In genomic region chr5:61334224-61335196, GRCh38 we compare ENCODE assay signal across 8 cellular contexts. TPM values are rescaled to one million over a fixed set of nuclear protein-coding genes. Genes with fewer than 3 reads are reported as not detected.
DNase-seq lines count a peak whose midpoint lies in the region; ATAC-seq and TF ChIP-seq lines count a peak whose summit lies in the region.

No MANE protein-coding gene starts in this region.

- ATAC-seq in GM21723 (IDR thresholded peaks at IDR 0.05; ENCODE audit: unreplicated experiment) (no peak), GM19023 (IDR thresholded peaks at IDR 0.05; ENCODE audit: unreplicated experiment) (no peak), GM21381 (IDR thresholded peaks at IDR 0.05; ENCODE audit: unreplicated experiment) (no peak)

- peak overlapping the region; percentile 93 for H3K4me3 Mint-ChIP-seq in osteocyte (ENCODE audit: unreplicated experiment)

- H3K9me3 Mint-ChIP-seq in osteocyte (ENCODE audit: unreplicated experiment): no peaks in the 10 kb centered on the region

- peaks cover 6% of the 10 kb centered on the region for H3K36me3 Mint-ChIP-seq in osteocyte (ENCODE audit: unreplicated experiment)

- H3K27me3 Mint-ChIP-seq in osteocyte (ENCODE audit: unreplicated experiment): no peaks in the 10 kb centered on the region

- peak overlapping the region; percentile 70 for H3K27ac ChIP-seq in SJCRH30
- peak overlapping the region in 2 of 4 donors; percentile 96 to 98 for H3K27ac ChIP-seq in esophagus squamous epithelium

- peaks cover 58% of the 10 kb centered on the region for H3K4me1 Mint-ChIP-seq in osteocyte (ENCODE audit: unreplicated experiment)

- DNase-seq in GM06990 (ENCODE audit: extremely low read depth, insufficient read length) (no peak), SJCRH30 (peak in 1 of 2 experiments; percentile 26), esophagus squamous epithelium (lab: John Stamatoyannopoulos, UW) (no peak), osteocyte (ENCODE audit: extremely low spot score, unreplicated experiment) (no peak), NCI-H146 (lab: John Stamatoyannopoulos, UW) (no peak)

- H3K4me1 ChIP-seq in SJCRH30 (peaks cover 2% of the 10 kb centered on the region; the same call in 1 of the 2 replicates), esophagus squamous epithelium (peaks cover 15 to 43% (median 20%) of the 10 kb centered on the region in 3 donors)

- H3K9me3 ChIP-seq in SJCRH30 (replicated peaks): no peaks in the 10 kb centered on the region
- H3K9me3 ChIP-seq in esophagus squamous epithelium: no peaks in the 10 kb centered on the region

- H3K27me3 ChIP-seq in GM06990 (replicated peaks; ENCODE audit: control insufficient read depth, insufficient read depth, low read length): no peaks in the 10 kb centered on the region; the same call in none of the 2 replicates
- H3K27me3 ChIP-seq in SJCRH30: no peaks in the 10 kb centered on the region
- H3K27me3 ChIP-seq in esophagus squamous epithelium: no peaks in the 10 kb centered on the region

- TF ChIP-seq CTCF in GM06990 (IDR thresholded peaks at IDR 0.05; ENCODE audit: insufficient read depth, low read length, poor library complexity, severe bottlenecking) (no peak), esophagus squamous epithelium (IDR thresholded peaks at IDR 0.05) (no peak), osteocyte (IDR thresholded peaks at IDR 0.05) (no peak)

- H3K36me3 ChIP-seq in GM06990 (ENCODE audit: control insufficient read depth, insufficient read depth, low read length) (no peaks in the 10 kb centered on the region), SJCRH30 (0 out of 2 replicates have a peak, but pooled peaks cover 5% of the 10 kb centered on the region), esophagus squamous epithelium (no peaks in the 10 kb centered on the region)

- H3K4me3 ChIP-seq in GM06990 (replicated peaks; ENCODE audit: low read depth, low read length) (peak overlapping the region; percentile 66), SJCRH30 (peak overlapping the region; percentile 93), esophagus squamous epithelium (peak overlapping the region; percentile 94 to 99 (median 98))

- 19 to 23% methylated on average over 10 to 12 of the region's 12 CpGs for WGBS in esophagus squamous epithelium, 2 donors

- no peak for TF ChIP-seq POLR2A in esophagus squamous epithelium (IDR thresholded peaks at IDR 0.05)

- intact Hi-C loops in esophagus squamous epithelium (cut with DNase I): loop anchor here (5.0 to 10.0 kb wide), 2 partner anchors 80 to 172 kb away; partner anchors contain the start of gene SMIM15

- H3K27ac Mint-ChIP-seq in osteocyte (ENCODE audit: unreplicated experiment): peak overlapping the region; percentile 75

RNA-seq across cellular contexts. Expression of gene ZSWIM6, which starts 2.5 kb away (rescaled TPM):
- total RNA-seq in SJCRH30 (2014; rRNA removed; shearing (Covaris generic)): 10.6 and 12.0 TPM in 2 replicates
- 10 to 100 TPM in 2 of 4 donors, 1 to 10 TPM in 2; 6.4 to 12.4 (median 8.8) TPM for total RNA-seq in esophagus squamous epithelium
- total RNA-seq in osteocyte: 20.6 and 20.7 TPM in 2 replicates
